Comparison of ENCODE assay signal across 20 cellular contexts in the genomic region with DNA sequence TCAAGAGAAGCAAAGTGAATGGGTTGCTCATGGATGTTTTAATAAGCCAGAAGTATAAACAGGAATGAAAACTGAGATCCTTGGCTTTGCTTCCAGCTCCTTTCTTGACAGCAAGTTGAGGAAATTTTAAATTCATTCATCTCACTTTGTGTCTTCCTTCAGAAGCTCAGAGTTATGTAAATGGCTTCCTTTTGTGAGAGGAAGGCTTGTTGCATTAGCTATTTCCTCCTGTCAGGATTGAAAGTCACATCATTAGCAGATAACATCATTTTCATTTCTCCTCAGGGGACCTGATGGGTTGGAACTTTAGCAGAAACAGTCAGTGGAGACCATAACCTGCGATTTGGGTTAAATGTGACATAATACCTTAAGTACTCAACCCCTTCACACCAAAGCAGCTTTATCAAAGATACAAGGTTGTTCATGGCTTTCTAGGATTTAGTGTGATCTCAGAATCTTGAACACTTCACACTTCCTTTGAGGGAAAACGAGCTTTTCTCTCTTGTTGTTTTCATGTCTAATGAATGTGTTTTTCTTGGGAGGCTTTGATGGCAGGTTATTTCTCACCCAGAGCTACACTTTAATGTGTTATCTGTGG.
DNase-seq lines count a peak whose midpoint lies in the region; ATAC-seq and TF ChIP-seq lines count a peak whose summit lies in the region.
"Had no signal": no experiment of that assay in that cellular context is flagged by ENCODE, and none has a peak within 500 bp of the region (broad histone marks: within the 10 kb centered on the region; RNA-seq: fewer than 3 reads in every experiment).

No MANE protein-coding gene starts in this region.

- no peak overlapping the region for H2AK5ac ChIP-seq in mesendoderm (ENCODE audit: low read length)

- TSS peak; percentile 93 for BruUV-seq in A673 (replicated peaks; lab: Mats Ljungman, UMichigan)

- peak overlapping the region; percentile 97 for H3K18ac ChIP-seq in mesendoderm (ENCODE audit: low read length)

- H3K4me1 Mint-ChIP-seq in GM23338 = peaks cover 13% of the 10 kb centered on the region
- peaks cover 15% of the 10 kb centered on the region for H3K4me1 Mint-ChIP-seq in WTC11
- H3K4me1 Mint-ChIP-seq in activated naive CD8-positive, alpha-beta T cell treated with anti-CD3 and anti-CD28 coated beads, Interleukin-2, amount 50 U/mL, for 24 hours = no peaks in the 10 kb centered on the region
- peaks cover 7% of the 10 kb centered on the region for H3K4me1 Mint-ChIP-seq in chondrocyte (ENCODE audit: low read depth)

- H3K9me2 ChIP-seq in GM23338 (ENCODE audit: insufficient read depth) = peaks cover 15% of the 10 kb centered on the region; the same call in 1 of the 2 replicates
- H3K9me2 ChIP-seq: SK-N-SH had no signal

- H3K27ac Mint-ChIP-seq in GM23338 = no peak overlapping the region; the same call in 1 of the 2 replicates
- H3K27ac Mint-ChIP-seq in WTC11 = no peak overlapping the region
- H3K27ac Mint-ChIP-seq in activated naive CD8-positive, alpha-beta T cell treated with anti-CD3 and anti-CD28 coated beads, Interleukin-2, amount 50 U/mL, for 24 hours = no peak overlapping the region
- no peak overlapping the region for H3K27ac Mint-ChIP-seq in chondrocyte (ENCODE audit: unreplicated experiment)
- H3K27ac Mint-ChIP-seq: CD8-positive, alpha-beta T cell had no signal

- H2BK120ac ChIP-seq in mesendoderm (ENCODE audit: low read depth, low read length) = no peak overlapping the region

- H3K79me1 ChIP-seq in mesendoderm (ENCODE audit: low read length) = no peaks in the 10 kb centered on the region

- H3K56ac ChIP-seq in mesendoderm (ENCODE audit: low read length) = no peak overlapping the region

- H4K20me1 ChIP-seq in GM23338 (replicated peaks; ENCODE audit: insufficient read depth) = no peaks in the 10 kb centered on the region

- H3F3A ChIP-seq in GM23338 (replicated peaks; ENCODE audit: low read depth) = no peaks in the 10 kb centered on the region

- H3K4me3 ChIP-seq in A673 (ENCODE audit: low read depth, low read length, poor library complexity, severe bottlenecking) = no peak overlapping the region
- H3K4me3 ChIP-seq in GM23338 = no peak overlapping the region
- no peak overlapping the region for H3K4me3 ChIP-seq in mesendoderm (ENCODE audit: low read length)
- H3K4me3 ChIP-seq: HAP-1 had no signal

- H3K27ac ChIP-seq in A673 (ENCODE audit: low read depth, low read length, poor library complexity, severe bottlenecking) (peak overlapping the region; percentile 94), GM23338 (ENCODE audit: low read depth) (no peak overlapping the region), mesendoderm (ENCODE audit: low read depth, low read length) (peak overlapping the region; percentile 41)

- H3K27me3 ChIP-seq in A673 (replicated peaks; ENCODE audit: insufficient read depth, low read depth, low read length, poor library complexity) = no peaks in the 10 kb centered on the region
- H3K27me3 ChIP-seq in GM23338 (ENCODE audit: insufficient read depth) = no peaks in the 10 kb centered on the region
- no peaks in the 10 kb centered on the region for H3K27me3 ChIP-seq in mesendoderm (ENCODE audit: insufficient read depth, low read length, poor library complexity)
- H3K27me3 ChIP-seq: BE2C had no signal

- DNase-seq in A673 (ENCODE audit: low spot score) (peak; percentile 86), GM23338 (ENCODE audit: low spot score) (peak; percentile 10), WTC11 (ENCODE audit: low spot score) (no peak), mesendoderm (peak; percentile 90), NCI-H146 (lab: John Stamatoyannopoulos, UW) (no peak), superior temporal gyrus (ENCODE audit: extremely low spot score) (no peak), chondrocyte (ENCODE audit: low spot score) (no peak)
- no peak for DNase-seq in activated naive CD8-positive, alpha-beta T cell treated with anti-CD3 and anti-CD28 coated beads, Interleukin-2, amount 50 U/mL, for 24 hours
- DNase-seq: 8988T; BE2C; CD8-positive, alpha-beta T cell; DMS79 treated with DMSO at 0.1 percent for 48 hours; IMR-90; Karpas-422; NCI-H1092 treated with DMSO at 0.1 percent for 48 hours; NCI-H1694; NCI-H2081 treated with DMSO at 0.1 percent for 48 hours; SHP77; SK-N-SH had no signal

- H3K79me2 ChIP-seq in GM23338 (replicated peaks; ENCODE audit: insufficient read depth) = no peaks in the 10 kb centered on the region
- H3K79me2 ChIP-seq in mesendoderm (ENCODE audit: control insufficient read depth, insufficient read depth, low read length) = no peaks in the 10 kb centered on the region

- H3K36me3 ChIP-seq in A673 (ENCODE audit: insufficient read depth, low read length, poor library complexity, severe bottlenecking) (no peaks in the 10 kb centered on the region), GM23338 (ENCODE audit: insufficient read depth) (no peaks in the 10 kb centered on the region), mesendoderm (ENCODE audit: control insufficient read depth, insufficient read depth, low read length) (no peaks in the 10 kb centered on the region)
- H3K36me3 ChIP-seq: BE2C, HAP-1 had no signal

- no peak overlapping the region for H4K8ac ChIP-seq in mesendoderm (ENCODE audit: low read depth, low read length)

- no CpG with 5 or more reads among the region's 2 CpGs for WGBS in mesendoderm (ENCODE audit: extremely low coverage, insufficient coverage, low lambda C conversion rate)

- TF ChIP-seq CTCF in A673 (conservative IDR thresholded peaks at IDR 0.05; ENCODE audit: low read depth, low read length) (no peak), GM23338 (conservative IDR thresholded peaks at IDR 0.05; ENCODE audit: low read depth in 2 of 2) (no peak), WTC11 (IDR thresholded peaks at IDR 0.05) (no peak), chondrocyte (IDR thresholded peaks at IDR 0.05) (no peak)

- H3K9ac ChIP-seq in mesendoderm (ENCODE audit: low read length) = no peak overlapping the region
- H3K9ac ChIP-seq: SK-N-SH had no signal

- H3K27me3 Mint-ChIP-seq in GM23338 (ENCODE audit: insufficient read depth, low read depth, poor library complexity) (no peaks in the 10 kb centered on the region), WTC11 (ENCODE audit: low read depth) (no peaks in the 10 kb centered on the region), chondrocyte (ENCODE audit: low read depth) (no peaks in the 10 kb centered on the region)
- no peaks in the 10 kb centered on the region for H3K27me3 Mint-ChIP-seq in activated naive CD8-positive, alpha-beta T cell treated with anti-CD3 and anti-CD28 coated beads, Interleukin-2, amount 50 U/mL, for 24 hours

- peaks cover 37% of the 10 kb centered on the region for H3K4me1 ChIP-seq in A673 (ENCODE audit: insufficient read depth, low read length, poor library complexity, severe bottlenecking)
- H3K4me1 ChIP-seq in GM23338 (ENCODE audit: insufficient read depth) = peaks cover 6% of the 10 kb centered on the region; the same call in 1 of the 2 replicates
- H3K4me1 ChIP-seq in mesendoderm (ENCODE audit: control insufficient read depth, low read depth, low read length) = peaks cover 13% of the 10 kb centered on the region
- H3K4me1 ChIP-seq: HAP-1 had no signal

- POLR2A ChIA-PET in A673 (lab: Charles Lee; ENCODE audit: low non-redundant PET) (no interaction called here), WTC11 (lab: Charles Lee) (no interaction called here)

- no peak overlapping the region for H2BK15ac ChIP-seq in mesendoderm (replicated peaks; ENCODE audit: low read depth)

- H3K36me3 Mint-ChIP-seq in GM23338 (ENCODE audit: low read depth) = peaks cover 13% of the 10 kb centered on the region
- peaks cover 23% of the 10 kb centered on the region for H3K36me3 Mint-ChIP-seq in WTC11
- H3K36me3 Mint-ChIP-seq in activated naive CD8-positive, alpha-beta T cell treated with anti-CD3 and anti-CD28 coated beads, Interleukin-2, amount 50 U/mL, for 24 hours (ENCODE audit: low read depth) = no peaks in the 10 kb centered on the region
- peaks cover 3% of the 10 kb centered on the region for H3K36me3 Mint-ChIP-seq in chondrocyte (ENCODE audit: low read depth)
- H3K36me3 Mint-ChIP-seq: CD8-positive, alpha-beta T cell had no signal

- no peak overlapping the region for H3K4me3 Mint-ChIP-seq in GM23338
- no peak overlapping the region for H3K4me3 Mint-ChIP-seq in WTC11
- no peak overlapping the region for H3K4me3 Mint-ChIP-seq in activated naive CD8-positive, alpha-beta T cell treated with anti-CD3 and anti-CD28 coated beads, Interleukin-2, amount 50 U/mL, for 24 hours
- H3K4me3 Mint-ChIP-seq in chondrocyte (ENCODE audit: unreplicated experiment) = no peak overlapping the region
- H3K4me3 Mint-ChIP-seq: CD8-positive, alpha-beta T cell had no signal

- ATAC-seq in GM23338 (no peak), WTC11 (0 out of 2 replicates have a peak, but pooled peaks have one; percentile 34)
- no peak for ATAC-seq in activated naive CD8-positive, alpha-beta T cell treated with anti-CD3 and anti-CD28 coated beads, Interleukin-2, amount 50 U/mL, for 24 hours
- ATAC-seq: CD8-positive, alpha-beta T cell had no signal

- H3K4me2 ChIP-seq in GM23338 (no peak overlapping the region), mesendoderm (ENCODE audit: low read length) (no peak overlapping the region)
- H3K4me2 ChIP-seq: SK-N-SH had no signal

- H3K9me3 Mint-ChIP-seq in GM23338 (peaks cover 22% of the 10 kb centered on the region), WTC11 (peaks cover 37% of the 10 kb centered on the region), chondrocyte (ENCODE audit: low read depth) (peaks cover 8% of the 10 kb centered on the region)
- peaks cover 15% of the 10 kb centered on the region for H3K9me3 Mint-ChIP-seq in activated naive CD8-positive, alpha-beta T cell treated with anti-CD3 and anti-CD28 coated beads, Interleukin-2, amount 50 U/mL, for 24 hours

- no peak overlapping the region for H3K23ac ChIP-seq in mesendoderm (ENCODE audit: low read length)

- H3K9me3 ChIP-seq in A673 (ENCODE audit: low read depth, low read length, poor library complexity, severe bottlenecking) = peaks cover 3% of the 10 kb centered on the region
- H3K9me3 ChIP-seq: BE2C, HAP-1, SK-N-SH had no signal

- intact Hi-C loops in A673 (cut with micrococcal nuclease; ENCODE audit: unreplicated experiment) = no loop called here

- peak overlapping the region; percentile 3 for H2BK5ac ChIP-seq in mesendoderm (ENCODE audit: low read length)

- no peak overlapping the region for H3K4ac ChIP-seq in mesendoderm (ENCODE audit: low read depth, low read length)

- no peak overlapping the region for H2AFZ ChIP-seq in GM23338

- CTCF ChIA-PET in A673 (lab: Charles Lee) = no interaction called here
- CTCF ChIA-PET in WTC11 (lab: Charles Lee) = interaction anchor here (0.9 kb wide), 2 partner anchors 44 to 244 kb away, joined by 3 to 4 read pairs; no protein-coding TSS in a partner anchor

- H4K5ac ChIP-seq in mesendoderm (ENCODE audit: low read length) = no peak overlapping the region

TF ChIP-seq in GM23338, 12 proteins besides CTCF, POLR2A, EP300 and RAD21 (continues in another document):
- TF ChIP-seq EZH2 (IDR thresholded peaks at IDR 0.05; ENCODE audit: low read depth, unreplicated experiment) (no peak), NANOG (IDR thresholded peaks at IDR 0.05; ENCODE audit: borderline replicate concordance) (no peak), STAT1 (IDR thresholded peaks at IDR 0.05; ENCODE audit: unreplicated experiment) (no peak)

TF ChIP-seq in WTC11, 78 proteins besides CTCF, POLR2A, EP300 and RAD21 (continues in another document):
- no peak for TF ChIP-seq PRRX2 (CRISPR knock-in tag; IDR thresholded peaks at IDR 0.05)
- no peak for TF ChIP-seq TCF7 (CRISPR knock-in tag; IDR thresholded peaks at IDR 0.05; ENCODE audit: low read depth)

Comparison
In these comparisons a context has a peak if more than half of its experiments do, and no peak if none do; other contexts are left out.
1. DNase-seq: peak in A673 (single experiment), GM23338 (single experiment) and mesendoderm (single experiment); none in WTC11 (single experiment), NCI-H146 (single experiment), activated naive CD8-positive, alpha-beta T cell treated with anti-CD3 and anti-CD28 coated beads, Interleukin-2, amount 50 U/mL, for 24 hours (single experiment), superior temporal gyrus (single experiment) and chondrocyte (single experiment).